In the genomic region with DNA sequence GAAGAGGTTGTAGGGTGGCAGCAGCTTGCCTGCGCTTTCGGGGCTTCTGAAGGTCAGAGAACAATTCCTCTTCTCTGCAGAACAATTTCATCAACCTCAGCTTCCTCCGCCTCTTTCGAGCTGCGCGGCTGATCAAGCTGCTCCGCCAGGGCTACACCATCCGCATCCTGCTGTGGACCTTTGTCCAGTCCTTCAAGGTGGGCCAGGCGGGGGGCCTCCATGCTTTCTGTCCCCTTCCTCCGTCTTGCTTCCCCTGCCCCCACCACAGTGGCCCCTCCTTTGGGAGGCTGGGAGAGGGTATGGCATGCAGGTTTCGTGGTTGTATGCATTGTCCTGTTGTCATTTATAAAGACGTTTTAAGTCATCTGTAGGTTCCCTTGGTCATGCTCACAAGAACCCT, we compare ENCODE assay signal across 17 cellular contexts.
DNase-seq lines count a peak whose midpoint lies in the region; ATAC-seq and TF ChIP-seq lines count a peak whose summit lies in the region.
"Had no signal": no experiment of that assay in that cellular context is flagged by ENCODE, and none has a peak within 500 bp of the region (broad histone marks: within the 10 kb centered on the region; RNA-seq: fewer than 3 reads in every experiment).

No MANE protein-coding gene starts in this region.

- no peak overlapping the region for H3K9ac ChIP-seq in SK-N-SH

- TF ChIP-seq CTCF in SK-N-SH (IDR thresholded peaks at IDR 0.05), result no peak
- TF ChIP-seq CTCF in Peyer's patch (IDR thresholded peaks at IDR 0.05), result no peak
- TF ChIP-seq CTCF in testis (IDR thresholded peaks at IDR 0.05), result no peak

- CTCF ChIA-PET in SK-N-SH (lab: Yijun Ruan, JAX), result no interaction called here

- H3K4me3 ChIP-seq in SK-N-SH (ENCODE audit: low read depth in 2 of 2, low read length in 1 of 2) (no peak overlapping the region), Peyer's patch (no peak overlapping the region), testis (no peak overlapping the region)

- TF ChIP-seq RAD21 in SK-N-SH (IDR thresholded peaks at IDR 0.05; ENCODE audit: low read length), result no peak

- DNase-seq in SK-N-SH (peak; percentile 7), Peyer's patch (peak; percentile 7 to 26 (median 9)), left lobe of liver (ENCODE audit: low spot score) (peak; percentile 32), testis (peak; percentile 7), kidney tubule cell (ENCODE audit: low spot score) (no peak), NCI-H128 (lab: John Stamatoyannopoulos, UW; ENCODE audit: unreplicated experiment) (no peak), amniotic stem cell (lab: John Stamatoyannopoulos, UW) (no peak)
- DNase-seq: BE2C, Calu3, DMS79, KBM-7, NCI-H1436 treated with DMSO at 0.1 percent for 48 hours, NCI-H2029 treated with DMSO at 0.1 percent for 48 hours, NCI-H510A treated with DMSO at 0.1 percent for 48 hours, NCI-H82 had no signal

- H3K9me3 ChIP-seq in SK-N-SH, result no peaks in the 10 kb centered on the region
- no peaks in the 10 kb centered on the region for H3K9me3 ChIP-seq in Peyer's patch
- no peaks in the 10 kb centered on the region for H3K9me3 ChIP-seq in testis
- H3K9me3 ChIP-seq: BE2C had no signal

- TF ChIP-seq EP300 in SK-N-SH (IDR thresholded peaks at IDR 0.05; ENCODE audit: borderline replicate concordance in 1 of 2, low read depth in 1 of 2, low read length in 1 of 2), result no peak

- no peak overlapping the region for H3K4me2 ChIP-seq in SK-N-SH

- H3K27ac ChIP-seq in SK-N-SH (ENCODE audit: low read depth in 2 of 2, low read length in 1 of 2), result no peak overlapping the region
- H3K27ac ChIP-seq in Peyer's patch, result no peak overlapping the region
- H3K27ac ChIP-seq in testis, result no peak overlapping the region
- H3K27ac ChIP-seq: 22Rv1 had no signal

- H2AFZ ChIP-seq in SK-N-SH (ENCODE audit: low read depth), result no peak overlapping the region

- H3K27me3 ChIP-seq in SK-N-SH (ENCODE audit: insufficient read depth), result no peaks in the 10 kb centered on the region
- H3K27me3 ChIP-seq in Peyer's patch, result no peaks in the 10 kb centered on the region
- H3K27me3 ChIP-seq in testis, result no peaks in the 10 kb centered on the region
- H3K27me3 ChIP-seq: BE2C had no signal

- no peaks in the 10 kb centered on the region for H3F3A ChIP-seq in SK-N-SH (replicated peaks; ENCODE audit: insufficient read depth)

- POLR2A ChIA-PET in SK-N-SH (lab: Yijun Ruan, JAX), result no interaction called here

- no peaks in the 10 kb centered on the region for H3K36me3 ChIP-seq in SK-N-SH (replicated peaks in 1 of 2; ENCODE audit: control insufficient read depth in 1 of 2, insufficient read depth in 2 of 2, low read length in 1 of 2)
- H3K36me3 ChIP-seq in Peyer's patch, result no peaks in the 10 kb centered on the region
- H3K36me3 ChIP-seq in testis (ENCODE audit: low read depth, missing control alignments), result no peaks in the 10 kb centered on the region
- H3K36me3 ChIP-seq: BE2C had no signal

- WGBS in SK-N-SH (ENCODE audit: low lambda C conversion rate), result 66% methylated on average over 11 of the region's 12 CpGs
- whole genome bisulfite sequencing in testis, 2 donors, result 85 to 89% methylated on average over 12 of the region's 12 CpGs

- intact Hi-C loops in testis (cut with DNase I; ENCODE audit: low total_unique reads), result no loop called here

- TF ChIP-seq POLR2A in Peyer's patch (IDR thresholded peaks at IDR 0.05) (no peak), testis (IDR thresholded peaks at IDR 0.05) (no peak)

- no peak for ATAC-seq in SK-N-SH treated with all-trans-retinoic acid at 6 μM for 48 hours
- no peak for ATAC-seq in left lobe of liver

- H3K9me2 ChIP-seq in SK-N-SH, result no peaks in the 10 kb centered on the region

- peaks cover 0 to 16% of the 10 kb centered on the region in 2 experiments; a peak in 2 of 4 replicates for H3K4me1 ChIP-seq in SK-N-SH (ENCODE audit: control insufficient read depth in 1 of 2, insufficient read depth in 2 of 2, low read depth in 1 of 2, low read length in 1 of 2)
- no peaks in the 10 kb centered on the region for H3K4me1 ChIP-seq in Peyer's patch
- H3K4me1 ChIP-seq in testis, result no peaks in the 10 kb centered on the region
- H3K4me1 ChIP-seq: BE2C had no signal

- H3K79me2 ChIP-seq in SK-N-SH (ENCODE audit: insufficient read depth), result no peaks in the 10 kb centered on the region

- H4K20me1 ChIP-seq in SK-N-SH (ENCODE audit: insufficient read depth), result no peaks in the 10 kb centered on the region

TF ChIP-seq in SK-N-SH, 30 proteins besides CTCF, POLR2A, EP300 and RAD21 (continues in another document):
- TF ChIP-seq MEF2A (IDR thresholded peaks at IDR 0.05; ENCODE audit: borderline replicate concordance, low read depth) (no peak), ELF1 (IDR thresholded peaks at IDR 0.05) (no peak), RCOR1 (IDR thresholded peaks at IDR 0.05; ENCODE audit: low read length) (no peak)
- TF ChIP-seq, protein P1, sequence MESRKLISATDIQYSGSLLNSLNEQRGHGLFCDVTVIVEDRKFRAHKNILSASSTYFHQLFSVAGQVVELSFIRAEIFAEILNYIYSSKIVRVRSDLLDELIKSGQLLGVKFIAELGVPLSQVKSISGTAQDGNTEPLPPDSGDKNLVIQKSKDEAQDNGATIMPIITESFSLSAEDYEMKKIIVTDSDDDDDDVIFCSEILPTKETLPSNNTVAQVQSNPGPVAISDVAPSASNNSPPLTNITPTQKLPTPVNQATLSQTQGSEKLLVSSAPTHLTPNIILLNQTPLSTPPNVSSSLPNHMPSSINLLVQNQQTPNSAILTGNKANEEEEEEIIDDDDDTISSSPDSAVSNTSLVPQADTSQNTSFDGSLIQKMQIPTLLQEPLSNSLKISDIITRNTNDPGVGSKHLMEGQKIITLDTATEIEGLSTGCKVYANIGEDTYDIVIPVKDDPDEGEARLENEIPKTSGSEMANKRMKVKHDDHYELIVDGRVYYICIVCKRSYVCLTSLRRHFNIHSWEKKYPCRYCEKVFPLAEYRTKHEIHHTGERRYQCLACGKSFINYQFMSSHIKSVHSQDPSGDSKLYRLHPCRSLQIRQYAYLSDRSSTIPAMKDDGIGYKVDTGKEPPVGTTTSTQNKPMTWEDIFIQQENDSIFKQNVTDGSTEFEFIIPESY (IDR thresholded peaks at IDR 0.05; ENCODE audit: borderline replicate concordance, low read depth), result no peak
- TF ChIP-seq, protein P2, sequence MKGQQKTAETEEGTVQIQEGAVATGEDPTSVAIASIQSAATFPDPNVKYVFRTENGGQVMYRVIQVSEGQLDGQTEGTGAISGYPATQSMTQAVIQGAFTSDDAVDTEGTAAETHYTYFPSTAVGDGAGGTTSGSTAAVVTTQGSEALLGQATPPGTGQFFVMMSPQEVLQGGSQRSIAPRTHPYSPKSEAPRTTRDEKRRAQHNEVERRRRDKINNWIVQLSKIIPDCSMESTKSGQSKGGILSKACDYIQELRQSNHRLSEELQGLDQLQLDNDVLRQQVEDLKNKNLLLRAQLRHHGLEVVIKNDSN (IDR thresholded peaks at IDR 0.05; ENCODE audit: borderline replicate concordance, low read depth), result no peak

TF ChIP-seq in SK-N-SH treated with all-trans-retinoic acid at 6 μM for 48 hours, 23 proteins besides CTCF, POLR2A, EP300 and RAD21 (continues in another document):
- TF ChIP-seq BACH2 (CRISPR knock-in tag; IDR thresholded peaks at IDR 0.05; ENCODE audit: borderline replicate concordance) (no peak), CSDC2 (CRISPR knock-in tag; IDR thresholded peaks at IDR 0.05) (no peak), OSR1 (CRISPR knock-in tag; IDR thresholded peaks at IDR 0.05) (no peak), PPARA (CRISPR knock-in tag; IDR thresholded peaks at IDR 0.05; ENCODE audit: borderline replicate concordance) (no peak), ZFP3 (CRISPR knock-in tag; IDR thresholded peaks at IDR 0.05) (no peak), ZFP30 (CRISPR knock-in tag; IDR thresholded peaks at IDR 0.05) (no peak), TCF4 (CRISPR knock-in tag; IDR thresholded peaks at IDR 0.05; ENCODE audit: borderline replicate concordance) (no peak)
- TF ChIP-seq, protein P3, sequence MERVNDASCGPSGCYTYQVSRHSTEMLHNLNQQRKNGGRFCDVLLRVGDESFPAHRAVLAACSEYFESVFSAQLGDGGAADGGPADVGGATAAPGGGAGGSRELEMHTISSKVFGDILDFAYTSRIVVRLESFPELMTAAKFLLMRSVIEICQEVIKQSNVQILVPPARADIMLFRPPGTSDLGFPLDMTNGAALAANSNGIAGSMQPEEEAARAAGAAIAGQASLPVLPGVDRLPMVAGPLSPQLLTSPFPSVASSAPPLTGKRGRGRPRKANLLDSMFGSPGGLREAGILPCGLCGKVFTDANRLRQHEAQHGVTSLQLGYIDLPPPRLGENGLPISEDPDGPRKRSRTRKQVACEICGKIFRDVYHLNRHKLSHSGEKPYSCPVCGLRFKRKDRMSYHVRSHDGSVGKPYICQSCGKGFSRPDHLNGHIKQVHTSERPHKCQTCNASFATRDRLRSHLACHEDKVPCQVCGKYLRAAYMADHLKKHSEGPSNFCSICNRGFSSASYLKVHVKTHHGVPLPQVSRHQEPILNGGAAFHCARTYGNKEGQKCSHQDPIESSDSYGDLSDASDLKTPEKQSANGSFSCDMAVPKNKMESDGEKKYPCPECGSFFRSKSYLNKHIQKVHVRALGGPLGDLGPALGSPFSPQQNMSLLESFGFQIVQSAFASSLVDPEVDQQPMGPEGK (CRISPR knock-in tag; IDR thresholded peaks at IDR 0.05; ENCODE audit: borderline replicate concordance), result no peak
- TF ChIP-seq, protein P4, sequence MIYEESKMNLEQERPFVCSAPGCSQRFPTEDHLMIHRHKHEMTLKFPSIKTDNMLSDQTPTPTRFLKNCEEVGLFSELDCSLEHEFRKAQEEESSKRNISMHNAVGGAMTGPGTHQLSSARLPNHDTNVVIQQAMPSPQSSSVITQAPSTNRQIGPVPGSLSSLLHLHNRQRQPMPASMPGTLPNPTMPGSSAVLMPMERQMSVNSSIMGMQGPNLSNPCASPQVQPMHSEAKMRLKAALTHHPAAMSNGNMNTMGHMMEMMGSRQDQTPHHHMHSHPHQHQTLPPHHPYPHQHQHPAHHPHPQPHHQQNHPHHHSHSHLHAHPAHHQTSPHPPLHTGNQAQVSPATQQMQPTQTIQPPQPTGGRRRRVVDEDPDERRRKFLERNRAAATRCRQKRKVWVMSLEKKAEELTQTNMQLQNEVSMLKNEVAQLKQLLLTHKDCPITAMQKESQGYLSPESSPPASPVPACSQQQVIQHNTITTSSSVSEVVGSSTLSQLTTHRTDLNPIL (CRISPR knock-in tag; IDR thresholded peaks at IDR 0.05; ENCODE audit: low read depth), result no peak

Comparison
In these comparisons a context has a peak if more than half of its experiments do, and no peak if none do; other contexts are left out.
1. DNase-seq: peak in SK-N-SH (single experiment), Peyer's patch (3 of 3), left lobe of liver (single experiment) and testis (single experiment); none in kidney tubule cell (single experiment), NCI-H128 (single experiment) and amniotic stem cell (single experiment).